Comparison of ENCODE assay signal across 28 cellular contexts in the genomic region with DNA sequence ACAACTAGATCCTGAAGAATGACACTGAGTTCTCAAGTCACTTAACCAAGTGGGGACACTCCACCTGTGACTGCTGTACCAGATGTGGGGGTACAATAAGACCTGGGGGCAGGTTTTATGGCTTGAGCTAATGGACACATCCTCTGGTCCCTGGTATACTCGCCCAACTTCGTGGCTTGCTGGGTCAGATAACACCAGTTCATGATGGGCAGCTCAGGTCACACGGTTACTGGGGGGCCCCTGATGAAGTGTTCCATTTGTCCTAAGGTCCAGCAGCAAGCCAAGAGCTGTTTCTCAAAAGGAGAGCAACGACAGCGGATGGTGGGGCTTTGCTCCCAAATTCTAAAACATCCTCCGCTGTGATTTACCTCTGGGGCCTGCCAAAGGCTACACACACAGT.
"Had no signal": no experiment of that assay in that cellular context is flagged by ENCODE, and none has a peak within 500 bp of the region (broad histone marks: within the 10 kb centered on the region; RNA-seq: fewer than 3 reads in every experiment).

No MANE protein-coding gene starts in this region.

- H3K4me1 Mint-ChIP-seq: naive thymus-derived CD8-positive, alpha-beta T cell; stimulated activated effector memory CD8-positive, alpha-beta T cell treated with anti-CD3 and anti-CD28 coated beads, Interleukin-12 subunit alpha, Interleukin-12 subunit beta, amount 100 ng/mL, for 72 hours; stimulated activated naive B cell treated with anti-CD40 and anti-IgM and Interleukin-4, amounts not matched to agents 10 μg/mL and 1 μg/mL and 100 μg/mL, for 72 hours had no signal

- H3K9me3 ChIP-seq: neutrophil, pancreas, psoas muscle, right lobe of liver, sigmoid colon, stomach, thoracic aorta, thyroid gland, tibial nerve, upper lobe of left lung, uterus had no signal

- DNase-seq: naive thymus-derived CD8-positive, alpha-beta T cell; nephron progenitor cell; nucleus accumbens; psoas muscle; right cardiac atrium; right lobe of liver; sigmoid colon; small intestine; stimulated activated CD4-positive, alpha-beta T cell treated with anti-CD3 and anti-CD28 coated beads, Interleukin-15, amount 100 ng/mL, for 24 hours; stimulated activated CD4-positive, alpha-beta T cell treated with anti-CD3 and anti-CD28 coated beads, Interleukin-2, amount 100 ng/mL, for 24 hours; stimulated activated CD4-positive, alpha-beta T cell treated with anti-CD3 and anti-CD28 coated beads, Interleukin-2, amount 100 ng/mL, for 48 hours; stimulated activated CD4-positive, alpha-beta T cell treated with anti-CD3 and anti-CD28 coated beads, Interleukin-4, amount 100 ng/mL, for 24 hours; stimulated activated naive B cell treated with anti-CD40 and anti-IgM and Interleukin-4, amounts not matched to agents 10 μg/mL and 1 μg/mL and 100 μg/mL, for 72 hours; stimulated activated naive CD4-positive, alpha-beta T cell treated with Interleukin-2 at 50 U/mL for 16 hours; stomach; thyroid gland; trophoblast cell; upper lobe of left lung; uterus had no signal

- H3K36me3 ChIP-seq: neutrophil, pancreas, right lobe of liver, sigmoid colon, stomach, thoracic aorta, thyroid gland, tibial nerve, upper lobe of left lung, uterus had no signal

- H3K27ac ChIP-seq: neutrophil, pancreas, psoas muscle, right lobe of liver, sigmoid colon, stomach, thoracic aorta, thyroid gland, tibial nerve, upper lobe of left lung, uterus had no signal

- H3K27ac Mint-ChIP-seq: naive thymus-derived CD8-positive, alpha-beta T cell; natural killer cell treated with Interleukin-12 subunit alpha and Interleukin-12 subunit beta and Interleukin-15 and Interleukin-18, amount 100 ng/mL, for 72 hours; nephron progenitor cell; progenitor cell of endocrine pancreas; stimulated activated effector memory CD8-positive, alpha-beta T cell treated with anti-CD3 and anti-CD28 coated beads, Interleukin-12 subunit alpha, Interleukin-12 subunit beta, amount 100 ng/mL, for 72 hours; stimulated activated naive B cell treated with anti-CD40 and anti-IgM and Interleukin-4, amounts not matched to agents 10 μg/mL and 1 μg/mL and 100 μg/mL, for 72 hours; stimulated activated naive CD8-positive, alpha-beta T cell treated with anti-CD3 and anti-CD28 coated beads, Interleukin-15, Interleukin-2, amounts not matched to agents 100 ng/mL and 50 ng/mL, for 24 hours had no signal

- ATAC-seq: naive thymus-derived CD8-positive, alpha-beta T cell; natural killer cell treated with Interleukin-12 subunit alpha and Interleukin-12 subunit beta and Interleukin-15 and Interleukin-18, amount 100 ng/mL, for 72 hours; pancreas; psoas muscle; right cardiac atrium; stimulated activated effector memory CD8-positive, alpha-beta T cell treated with anti-CD3 and anti-CD28 coated beads, Interleukin-12 subunit alpha, Interleukin-12 subunit beta, amount 100 ng/mL, for 72 hours; stimulated activated naive B cell treated with anti-CD40 and anti-IgM and Interleukin-4, amounts not matched to agents 10 μg/mL and 1 μg/mL and 100 μg/mL, for 72 hours had no signal

- H3K27me3 ChIP-seq: neutrophil, pancreas, right lobe of liver, thyroid gland, tibial nerve, upper lobe of left lung, uterus had no signal

- H3K4me3 ChIP-seq: pancreas, psoas muscle, right lobe of liver, sigmoid colon, stomach, thoracic aorta, thyroid gland, tibial nerve, upper lobe of left lung, uterus had no signal

- H3K36me3 Mint-ChIP-seq: naive thymus-derived CD8-positive, alpha-beta T cell; natural killer cell treated with Interleukin-12 subunit alpha and Interleukin-12 subunit beta and Interleukin-15 and Interleukin-18, amount 100 ng/mL, for 72 hours; stimulated activated effector memory CD8-positive, alpha-beta T cell treated with anti-CD3 and anti-CD28 coated beads, Interleukin-12 subunit alpha, Interleukin-12 subunit beta, amount 100 ng/mL, for 72 hours; stimulated activated naive B cell treated with anti-CD40 and anti-IgM and Interleukin-4, amounts not matched to agents 10 μg/mL and 1 μg/mL and 100 μg/mL, for 72 hours had no signal

- H3K4me1 ChIP-seq: pancreas, psoas muscle, right lobe of liver, sigmoid colon, stomach, thyroid gland, tibial nerve, upper lobe of left lung, uterus had no signal

- H3K4me3 Mint-ChIP-seq: naive thymus-derived CD8-positive, alpha-beta T cell; natural killer cell treated with Interleukin-12 subunit alpha and Interleukin-12 subunit beta and Interleukin-15 and Interleukin-18, amount 100 ng/mL, for 72 hours; nephron progenitor cell; neural crest cell; stimulated activated effector memory CD8-positive, alpha-beta T cell treated with anti-CD3 and anti-CD28 coated beads, Interleukin-12 subunit alpha, Interleukin-12 subunit beta, amount 100 ng/mL, for 72 hours; stimulated activated naive B cell treated with anti-CD40 and anti-IgM and Interleukin-4, amounts not matched to agents 10 μg/mL and 1 μg/mL and 100 μg/mL, for 72 hours; stimulated activated naive CD8-positive, alpha-beta T cell treated with anti-CD3 and anti-CD28 coated beads, Interleukin-15, Interleukin-2, amounts not matched to agents 100 ng/mL and 50 ng/mL, for 24 hours had no signal

- H3K9me3 Mint-ChIP-seq: natural killer cell treated with Interleukin-12 subunit alpha and Interleukin-12 subunit beta and Interleukin-15 and Interleukin-18, amount 100 ng/mL, for 72 hours; nephron progenitor cell; neural crest cell; stimulated activated effector memory CD8-positive, alpha-beta T cell treated with anti-CD3 and anti-CD28 coated beads, Interleukin-12 subunit alpha, Interleukin-12 subunit beta, amount 100 ng/mL, for 72 hours; stimulated activated naive B cell treated with anti-CD40 and anti-IgM and Interleukin-4, amounts not matched to agents 10 μg/mL and 1 μg/mL and 100 μg/mL, for 72 hours; stimulated activated naive CD8-positive, alpha-beta T cell treated with anti-CD3 and anti-CD28 coated beads, Interleukin-15, Interleukin-2, amounts not matched to agents 100 ng/mL and 50 ng/mL, for 24 hours had no signal
